9 cellular contexts compared by ENCODE assay signal in genomic region chr7:101173752-101174244, GRCh38. TPM values are rescaled to one million over a fixed set of nuclear protein-coding genes. Genes with fewer than 3 reads are reported as not detected.
A peak's percentile ranks its signal among the peaks of the same experiment; 100 is the strongest.
DNase-seq lines count a peak whose midpoint lies in the region; ATAC-seq and TF ChIP-seq lines count a peak whose summit lies in the region.
"Had no signal": no experiment of that assay in that cellular context is flagged by ENCODE, and none has a peak within 500 bp of the region (broad histone marks: within the 10 kb centered on the region; RNA-seq: fewer than 3 reads in every experiment).

No MANE protein-coding gene starts in this region.

- peak; percentile 60 for DNase-seq in CD1c-positive myeloid dendritic cell (ENCODE audit: extremely low spot score)
- DNase-seq in HFF-Myc (ENCODE audit: extremely low read depth, low read depth) = peak; percentile 32
- DNase-seq in T-cell = peak in 33 of 34 experiments; percentile 27 to 72 (median 53)
- DNase-seq in activated naive CD8-positive, alpha-beta T cell treated with anti-CD3 and anti-CD28 coated beads, Interleukin-2, amount 50 U/mL, for 16 hours (ENCODE audit: low read depth, low spot score) = peak; percentile 32
- DNase-seq in naive B cell = no peak
- no peak for DNase-seq in spleen
- no peak for DNase-seq in SHP77 treated with DMSO at 0.1 percent for 48 hours (lab: John Stamatoyannopoulos, UW)

- TF ChIP-seq CTCF in HFF-Myc (IDR thresholded peaks at IDR 0.05; ENCODE audit: low read depth, low read length, missing control alignments) (no peak), spleen (IDR thresholded peaks at IDR 0.05 in 8 of 11, conservative IDR thresholded peaks at IDR 0.05 in 3 of 11) (no peak)

- no peak for TF ChIP-seq POLR2A in spleen (IDR thresholded peaks at IDR 0.05)

- H3K27me3 Mint-ChIP-seq in T-cell = peaks cover 70 to 85% of the 10 kb centered on the region in 2 donors
- peaks cover 75 to 100% (median 89%) of the 10 kb centered on the region in 3 donors for H3K27me3 Mint-ChIP-seq in naive B cell

- H3K4me3 Mint-ChIP-seq in T-cell (peak overlapping the region in 2 of 3 donors; percentile 9 to 74), naive B cell (peak overlapping the region in 7 of 8 donors; percentile 48 to 86 (median 66))

- H3K4me1 ChIP-seq in spleen = peaks cover 29 to 61% (median 50%) of the 10 kb centered on the region in 6 donors

- POLR2A ChIA-PET in T-cell (lab: Charles Lee) = no interaction called here

- no peak overlapping the region for H3K27ac ChIP-seq in spleen
- H3K27ac ChIP-seq: heart left ventricle had no signal

- intact Hi-C loops in spleen (cut with DNase I; ENCODE audit: low total_unique reads) = no loop called here

- WGBS in spleen, 5 donors = 5 to 10% (median 6%) methylated on average over 16 of the region's 16 CpGs

- H3K36me3 Mint-ChIP-seq in T-cell (no peaks in the 10 kb centered on the region), naive B cell (peaks cover 0 to 36% of the 10 kb centered on the region in 2 donors)

- H3K36me3 ChIP-seq in spleen = no peaks in the 10 kb centered on the region
- H3K36me3 ChIP-seq: heart left ventricle had no signal

- ATAC-seq in T-cell (replicated peaks in 1 of 4) (peak; percentile 61 to 70 (median 64)), naive B cell (ENCODE audit: low read depth in 2 of 2) (peak; percentile 22 to 23), HG03457 (IDR thresholded peaks at IDR 0.05; ENCODE audit: unreplicated experiment) (no peak)

- H3K4me3 ChIP-seq in HFF-Myc (replicated peaks; ENCODE audit: low read depth, low read length) = peak overlapping the region; percentile 23; the same call in 1 of the 2 replicates
- H3K4me3 ChIP-seq in spleen = peak overlapping the region in 2 of 8 donors; percentile 22 to 38

- peaks cover 28 to 100% (median 100%) of the 10 kb centered on the region in 7 donors for H3K27me3 ChIP-seq in spleen (replicated peaks in 1 of 7)

- CTCF ChIA-PET in T-cell (lab: Charles Lee) = interaction anchor here in 1 of 2 donors (0.6 to 1.6 kb wide), 4 partner anchors 19 to 70 kb away, joined by 3 to 17 read pairs (median 5); partner anchors contain the start of gene FIS1

- H3K27ac Mint-ChIP-seq in T-cell (no peak overlapping the region), naive B cell (peak overlapping the region in 3 of 6 donors; percentile 28 to 97 (median 62))

- H3K4me1 Mint-ChIP-seq in T-cell (peaks cover 50 to 58% (median 54%) of the 10 kb centered on the region in 3 donors), naive B cell (peaks cover 36 to 50% (median 48%) of the 10 kb centered on the region in 3 donors)

- no peaks in the 10 kb centered on the region for H3K9me3 Mint-ChIP-seq in T-cell
- peaks cover 0 to 11% (median 4%) of the 10 kb centered on the region in 7 donors for H3K9me3 Mint-ChIP-seq in naive B cell

- peaks cover 0 to 3% (median 0%) of the 10 kb centered on the region in 8 donors for H3K9me3 ChIP-seq in spleen
- H3K9me3 ChIP-seq: heart left ventricle had no signal

RNA-seq across cellular contexts. Expression of gene NAT16, which starts 6.3 kb away (rescaled TPM):
- total RNA-seq in T-cell (not detected), spleen (not detected)
- polyA plus RNA-seq in naive B cell (ENCODE audit: low read depth in 6 of 6) (not detected), spleen (not detected)
- polyA plus RNA-seq: heart left ventricle had no signal

RNA-seq across cellular contexts. Expression of gene VGF, which starts 8.4 kb away (rescaled TPM):
- not detected for total RNA-seq in T-cell
- polyA plus RNA-seq in naive B cell (ENCODE audit: low read depth in 6 of 6) = not detected
- under 1 TPM in 2 of 7 donors, not detected in 5; 0.19 to 0.21 TPM for total RNA-seq in spleen
- polyA plus RNA-seq in spleen = under 1 TPM in 2 of 3 donors, not detected in 1; 0.06 to 0.09 TPM

RNA-seq across cellular contexts. Expression of gene AP1S1, which starts 19.5 kb away (rescaled TPM):
- total RNA-seq in T-cell (10 to 100 TPM in 3 of 5 donors, 1 to 10 TPM in 2; 8.1 to 16.7 (median 14.4) TPM), spleen (10 to 100 TPM; 20.8 to 49.5 (median 30.4) TPM)
- polyA plus RNA-seq in naive B cell (ENCODE audit: low read depth in 6 of 6) (10 to 100 TPM in 1 of 6 donors, 1 to 10 TPM in 5; 3.7 to 10.3 (median 4.9) TPM), spleen (10 to 100 TPM; 15.4 to 45.0 (median 31.8) TPM)

RNA-seq across cellular contexts. Expression of gene MOGAT3, which starts 27.0 kb away (rescaled TPM):
- total RNA-seq in T-cell (not detected), spleen (not detected)
- polyA plus RNA-seq in naive B cell (ENCODE audit: low read depth in 6 of 6) (not detected), spleen (not detected)
- total RNA-seq: heart left ventricle had no signal
- polyA plus RNA-seq: heart left ventricle had no signal

RNA-seq across cellular contexts. Expression of gene PLOD3, which starts 43.6 kb away (rescaled TPM):
- total RNA-seq in T-cell (10 to 100 TPM; 27.7 to 74.2 (median 58.8) TPM), spleen (10 to 100 TPM; 36.4 to 72.5 (median 59.5) TPM)
- polyA plus RNA-seq in naive B cell (ENCODE audit: low read depth in 6 of 6) (10 to 100 TPM; 10.2 to 16.5 (median 10.5) TPM), spleen (10 to 100 TPM; 20.4 to 42.4 (median 25.4) TPM)

Comparison
In these comparisons a context has a peak if more than half of its experiments do, and no peak if none do; other contexts are left out.
1. DNase-seq: peak in CD1c-positive myeloid dendritic cell (single experiment), HFF-Myc (single experiment), T-cell (33 of 34) and activated naive CD8-positive, alpha-beta T cell treated with anti-CD3 and anti-CD28 coated beads, Interleukin-2, amount 50 U/mL, for 16 hours (single experiment); none in naive B cell (single experiment), spleen (single experiment) and SHP77 treated with DMSO at 0.1 percent for 48 hours (single experiment).